In the genomic region with DNA sequence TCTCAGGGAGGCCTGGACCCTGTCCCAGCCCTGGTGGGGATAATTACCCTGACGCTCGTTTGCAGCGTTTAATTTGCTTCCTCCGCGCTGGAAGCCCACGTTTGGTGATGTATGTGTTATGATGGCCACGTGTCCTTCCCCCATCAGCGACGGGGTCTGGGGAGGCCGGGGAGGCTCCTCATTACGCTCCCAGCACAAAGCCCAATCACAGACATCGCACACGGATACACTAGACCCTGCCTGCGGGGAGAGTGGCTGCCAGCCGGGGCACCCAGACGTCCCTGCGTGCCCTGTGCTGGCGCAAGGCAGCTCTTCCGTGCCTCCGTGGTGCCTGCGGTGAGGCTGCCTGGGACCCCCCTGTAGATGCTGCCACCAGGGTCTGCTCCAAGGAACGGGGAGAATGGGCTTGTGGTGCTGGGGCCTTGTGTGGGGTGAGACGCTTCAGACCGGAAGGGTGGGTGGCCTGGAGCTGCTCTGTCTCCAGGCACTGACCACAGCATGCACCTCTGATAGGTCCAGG, we compare ENCODE assay signal across 23 cellular contexts. TPM values are rescaled to one million over a fixed set of nuclear protein-coding genes. Genes with fewer than 3 reads are reported as not detected.
DNase-seq lines count a peak whose midpoint lies in the region; ATAC-seq and TF ChIP-seq lines count a peak whose summit lies in the region.
"Had no signal": no experiment of that assay in that cellular context is flagged by ENCODE, and none has a peak within 500 bp of the region (broad histone marks: within the 10 kb centered on the region; RNA-seq: fewer than 3 reads in every experiment).

No MANE protein-coding gene starts in this region.

- ATAC-seq in HG02610 (IDR thresholded peaks at IDR 0.05; ENCODE audit: unreplicated experiment): no peak
- ATAC-seq: A549 had no signal

- no peak overlapping the region for H3K4me3 ChIP-seq in BLaER1
- no peak overlapping the region for H3K4me3 ChIP-seq in neural progenitor cell
- H3K4me3 ChIP-seq: A549, HAP-1 had no signal

- H4K20me1 ChIP-seq in BLaER1 (peaks cover 9% of the 10 kb centered on the region; the same call in 1 of the 2 replicates), neural progenitor cell (ENCODE audit: low read depth) (peaks cover 15% of the 10 kb centered on the region)

- DNase-seq in DMS 273 (lab: John Stamatoyannopoulos, UW; ENCODE audit: unreplicated experiment) (peak; percentile 83), DMS 273 treated with DMSO at 0.1 percent for 48 hours (lab: John Stamatoyannopoulos, UW) (no peak), neural progenitor cell (ENCODE audit: low spot score) (no peak), islet precursor cell (no peak)
- no peak for DNase-seq in effector CD4-positive, alpha-beta T cell
- DNase-seq: AML-193; CD4-positive, CD25-positive, alpha-beta regulatory T cell; CD8-positive, alpha-beta memory T cell; COR-L47; DMS153; DMS79; GDM1; GOT3; KBM-7 had no signal

- no peak overlapping the region for H3K27ac ChIP-seq in BLaER1
- no peak overlapping the region for H3K27ac ChIP-seq in neural progenitor cell
- H3K27ac ChIP-seq: 22Rv1, A549 had no signal

- no peaks in the 10 kb centered on the region for H3K79me2 ChIP-seq in neural progenitor cell (ENCODE audit: low read depth)

- H3K9me3 ChIP-seq in BLaER1 (no peaks in the 10 kb centered on the region), neural progenitor cell (ENCODE audit: low read depth) (no peaks in the 10 kb centered on the region)
- H3K9me3 ChIP-seq: A549, HAP-1 had no signal

- H3K27me3 ChIP-seq in BLaER1 (peaks cover 51% of the 10 kb centered on the region), neural progenitor cell (no peaks in the 10 kb centered on the region)

- H3F3A ChIP-seq in neural progenitor cell (ENCODE audit: low read depth): peaks cover 8% of the 10 kb centered on the region

- H3K36me3 Mint-ChIP-seq in brain: no peaks in the 10 kb centered on the region
- no peaks in the 10 kb centered on the region for H3K36me3 Mint-ChIP-seq in neural progenitor cell
- H3K36me3 Mint-ChIP-seq: CD4-positive, CD25-positive, alpha-beta regulatory T cell; CD8-positive, alpha-beta memory T cell; IgD-negative memory B cell had no signal

- H3K4me1 Mint-ChIP-seq in brain: peaks cover 52% of the 10 kb centered on the region
- peaks cover 30% of the 10 kb centered on the region for H3K4me1 Mint-ChIP-seq in neural progenitor cell
- H3K4me1 Mint-ChIP-seq: CD4-positive, CD25-positive, alpha-beta regulatory T cell; CD8-positive, alpha-beta memory T cell; IgD-negative memory B cell had no signal

- H3K9ac ChIP-seq in BLaER1 (no peak overlapping the region), neural progenitor cell (no peak overlapping the region)

- H3K9me3 Mint-ChIP-seq in brain: peaks cover 0 to 6% (median 0%) of the 10 kb centered on the region in 5 experiments
- no peaks in the 10 kb centered on the region for H3K9me3 Mint-ChIP-seq in neural progenitor cell
- H3K9me3 Mint-ChIP-seq: CD4-positive, CD25-positive, alpha-beta regulatory T cell; CD8-positive, alpha-beta memory T cell had no signal

- H3K4me2 ChIP-seq in BLaER1: peak overlapping the region; percentile 44
- no peak overlapping the region for H3K4me2 ChIP-seq in neural progenitor cell
- H3K4me2 ChIP-seq: A549 had no signal

- peak overlapping the region in 2 of 5 experiments; percentile 69 to 70 for H3K4me3 Mint-ChIP-seq in brain
- no peak overlapping the region for H3K4me3 Mint-ChIP-seq in neural progenitor cell
- H3K4me3 Mint-ChIP-seq: CD4-positive, CD25-positive, alpha-beta regulatory T cell; CD8-positive, alpha-beta memory T cell had no signal

- no peak overlapping the region for H2AFZ ChIP-seq in neural progenitor cell (replicated peaks)

- peaks cover 8% of the 10 kb centered on the region for H3K27me3 Mint-ChIP-seq in brain
- H3K27me3 Mint-ChIP-seq in neural progenitor cell (ENCODE audit: insufficient read depth, low read depth): peaks cover 18% of the 10 kb centered on the region
- H3K27me3 Mint-ChIP-seq: CD4-positive, CD25-positive, alpha-beta regulatory T cell had no signal

- TF ChIP-seq CTCF in brain (conservative IDR thresholded peaks at IDR 0.05) (no peak), neural progenitor cell (IDR thresholded peaks at IDR 0.05) (no peak)

- H3K4me1 ChIP-seq in BLaER1 (peaks cover 24% of the 10 kb centered on the region), neural progenitor cell (peaks cover 12% of the 10 kb centered on the region)
- H3K4me1 ChIP-seq: A549, HAP-1 had no signal

- H3K36me3 ChIP-seq in BLaER1: no peaks in the 10 kb centered on the region
- H3K36me3 ChIP-seq in neural progenitor cell: no peaks in the 10 kb centered on the region
- H3K36me3 ChIP-seq: HAP-1 had no signal

- H3K27ac Mint-ChIP-seq in brain (peak overlapping the region; percentile 77 to 99 (median 95)), neural progenitor cell (peak overlapping the region; percentile 85)
- H3K27ac Mint-ChIP-seq: CD4-positive, CD25-positive, alpha-beta regulatory T cell; IgD-negative memory B cell had no signal

RNA-seq across cellular contexts. Expression of gene CHRNA4, which starts 10.3 kb away (rescaled TPM):
- polyA plus RNA-seq in brain (ENCODE audit: insufficient read depth, low read depth, low replicate concordance): 6.4 TPM
- 0.68 TPM in 1 of 2 replicates, not detected in the other for total RNA-seq in neural progenitor cell (ENCODE audit: low replicate concordance)
- total RNA-seq: CD4-positive, CD25-positive, alpha-beta regulatory T cell; CD8-positive, alpha-beta memory T cell; Daoy had no signal
- polyA plus RNA-seq: BJ; CD4-positive, CD25-positive, alpha-beta regulatory T cell; CD8-positive, alpha-beta memory T cell; IgD-negative memory B cell had no signal
